In genomic region chr2:235106874-235107639, GRCh38 we compare ENCODE assay signal across 7 cellular contexts.
A peak's percentile ranks its signal among the peaks of the same experiment; 100 is the strongest.
DNase-seq lines count a peak whose midpoint lies in the region; ATAC-seq and TF ChIP-seq lines count a peak whose summit lies in the region.

No MANE protein-coding gene starts in this region.

- H4K20me1 ChIP-seq in DOHH2 (ENCODE audit: control insufficient read depth, insufficient read depth, low read depth, low read length) = no peaks in the 10 kb centered on the region

- no peak overlapping the region for H3K4me2 ChIP-seq in DOHH2 (ENCODE audit: low read length)

- peak; percentile 96 for TF ChIP-seq RAD21 in Ishikawa (IDR thresholded peaks at IDR 0.05; ENCODE audit: low read depth)

- no peak overlapping the region for H3K27ac ChIP-seq in DOHH2 (ENCODE audit: low read depth, low read length)

- H3K9me2 ChIP-seq in DOHH2 (replicated peaks; ENCODE audit: control insufficient read depth, low read length) = no peaks in the 10 kb centered on the region

- no peaks in the 10 kb centered on the region for H3F3A ChIP-seq in DOHH2 (ENCODE audit: control insufficient read depth, insufficient read depth)

- H3K4me3 ChIP-seq in DOHH2 (ENCODE audit: low read length) = no peak overlapping the region

- TF ChIP-seq EP300 in Ishikawa (IDR thresholded peaks at IDR 0.05; ENCODE audit: borderline replicate concordance) = no peak

- TF ChIP-seq POLR2A in erythroblast (IDR thresholded peaks at IDR 0.05; ENCODE audit: low read length) = no peak

- peak; percentile 45 for TF ChIP-seq CTCF in DOHH2 (IDR thresholded peaks at IDR 0.05; ENCODE audit: low read depth, low read length, poor library complexity, severe bottlenecking)

- DNase-seq in RKO (ENCODE audit: low spot score) = peak; percentile 63
- DNase-seq in erythroblast (lab: John Stamatoyannopoulos, UW) = peak; percentile 19 to 35
- peak; percentile 81 for DNase-seq in myocyte (ENCODE audit: low read depth)

- no peaks in the 10 kb centered on the region for H3K27me3 ChIP-seq in DOHH2 (ENCODE audit: control insufficient read depth, low read length)

- no peaks in the 10 kb centered on the region for H3K9me3 ChIP-seq in DOHH2 (ENCODE audit: control insufficient read depth, insufficient read depth, low read length)

- no peaks in the 10 kb centered on the region for H3K79me2 ChIP-seq in DOHH2 (ENCODE audit: control insufficient read depth, low read length)

- H3K4me1 ChIP-seq in DOHH2 (ENCODE audit: control insufficient read depth, low read length) = no peaks in the 10 kb centered on the region

- no peaks in the 10 kb centered on the region for H3K36me3 ChIP-seq in DOHH2 (ENCODE audit: control insufficient read depth, low read length)

- ATAC-seq in GM19452 (IDR thresholded peaks at IDR 0.05; ENCODE audit: unreplicated experiment) (no peak), HG02678 (IDR thresholded peaks at IDR 0.05; ENCODE audit: unreplicated experiment) (no peak)

TF ChIP-seq in Ishikawa, 13 proteins besides CTCF, POLR2A, EP300 and RAD21:
- TF ChIP-seq TAF1 (IDR thresholded peaks at IDR 0.05; ENCODE audit: low read depth) = no peak
- no peak for TF ChIP-seq CEBPB (IDR thresholded peaks at IDR 0.05)
- TF ChIP-seq ZBTB7A (IDR thresholded peaks at IDR 0.05; ENCODE audit: low read depth) = no peak
- TF ChIP-seq TEAD4 (IDR thresholded peaks at IDR 0.05) = no peak
- no peak for TF ChIP-seq REST (IDR thresholded peaks at IDR 0.05; ENCODE audit: low read depth)
- no peak for TF ChIP-seq USF1 (IDR thresholded peaks at IDR 0.05)
- no peak; the same call in 1 of the 2 replicates for TF ChIP-seq FOXM1 (IDR thresholded peaks at IDR 0.05; ENCODE audit: borderline replicate concordance, low read depth)
- no peak for TF ChIP-seq TCF12 (IDR thresholded peaks at IDR 0.05; ENCODE audit: low read depth)
- no peak for TF ChIP-seq YY1 (IDR thresholded peaks at IDR 0.05; ENCODE audit: low read depth)

Comparison
In these comparisons a context has a peak if more than half of its experiments do, and no peak if none do; other contexts are left out.
1. DNase-seq: peak in every context shown above with its lines; median percentile 81 in myocyte; 63 in RKO; 27 in erythroblast.